1 cellular context compared by ENCODE assay signal in genomic region chr10:100482834-100483185, GRCh38.
TF ChIP-seq lines count a peak whose summit lies in the region.

No MANE protein-coding gene starts in this region.

TF ChIP-seq in GM12878, 131 proteins besides CTCF, POLR2A, EP300 and RAD21:
- TF ChIP-seq YY1 (IDR thresholded peaks at IDR 0.05; ENCODE audit: low read depth, low read length) (no peak), ESRRA (IDR thresholded peaks at IDR 0.05; ENCODE audit: low read length) (no peak), NR2C1 (IDR thresholded peaks at IDR 0.05) (no peak), DPF2 (IDR thresholded peaks at IDR 0.05) (no peak), POU2F2 (IDR thresholded peaks at IDR 0.05; ENCODE audit: borderline replicate concordance, low read depth, low read length) (no peak)
